ENCODE assay signal across 9 cellular contexts in the genomic region with DNA sequence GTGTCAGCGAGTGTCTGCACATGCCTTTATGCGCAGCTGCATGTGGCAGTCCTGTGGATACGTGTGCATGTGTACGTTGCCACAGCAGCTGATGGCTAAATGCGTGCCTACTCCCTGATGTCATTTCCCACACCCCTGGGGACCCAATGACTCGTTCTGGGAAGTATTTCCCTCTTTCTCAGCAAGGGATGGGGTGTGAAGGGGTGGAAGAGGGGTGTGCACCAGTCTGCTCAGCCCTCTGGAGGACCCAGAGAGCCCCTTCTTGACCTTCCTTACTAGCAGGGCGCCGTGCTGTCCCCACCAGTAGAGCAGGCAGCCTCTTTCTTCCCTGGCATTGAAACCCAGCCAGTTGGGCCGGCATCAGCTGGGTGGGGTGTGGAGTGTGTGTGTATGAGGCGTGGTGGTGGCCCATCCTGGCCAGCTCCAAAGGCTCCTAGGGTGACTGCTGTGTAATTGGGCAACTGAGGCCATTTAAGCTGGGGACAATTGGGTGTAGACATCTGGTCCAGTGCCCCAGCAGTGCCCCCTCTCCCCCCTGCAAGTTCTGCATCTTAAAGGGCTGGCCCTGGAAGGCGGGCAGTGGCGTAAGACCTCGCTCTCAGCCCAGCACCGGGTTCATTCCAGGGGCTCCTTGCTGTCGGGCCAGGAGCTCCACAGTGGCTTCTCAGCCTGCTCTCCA. TPM values are rescaled to one million over a fixed set of nuclear protein-coding genes. Genes with fewer than 3 reads are reported as not detected.
A peak's percentile ranks its signal among the peaks of the same experiment; 100 is the strongest.
DNase-seq lines count a peak whose midpoint lies in the region; ATAC-seq and TF ChIP-seq lines count a peak whose summit lies in the region.
"Had no signal": no experiment of that assay in that cellular context is flagged by ENCODE, and none has a peak within 500 bp of the region (broad histone marks: within the 10 kb centered on the region; RNA-seq: fewer than 3 reads in every experiment).

No MANE protein-coding gene starts in this region.

- H3K4me2 ChIP-seq in GM23248 (ENCODE audit: unreplicated experiment) = peak overlapping the region; percentile 72

- WGBS in GM23248 (ENCODE audit: low coverage in 1 of 2, low lambda C conversion rate in 2 of 2, missing lambda C conversion rate in 2 of 2), 2 experiments = 13 to 15% methylated on average over 15 of the region's 15 CpGs

- in situ Hi-C loops in GM23248 (cut with MboI) = no loop called here

- peaks cover 17% of the 10 kb centered on the region for H3K79me2 ChIP-seq in GM23248 (ENCODE audit: insufficient read depth)

- H3K36me3 ChIP-seq in GM23248 (ENCODE audit: low read depth) = no peaks in the 10 kb centered on the region

- peak; percentile 100 for DNase-seq in GM23248
- DNase-seq in glomerular endothelial cell (ENCODE audit: extremely low read depth, low read depth, low spot score) = peak; percentile 81
- peak; percentile 97 for DNase-seq in skeletal muscle cell (ENCODE audit: low read depth)
- DNase-seq in activated CD4-positive, alpha-beta T cell treated with anti-CD3 and anti-CD28 coated beads, Interleukin-2, amount 10 ng/mL, durations not matched to agents 7 days and 5 days = no peak
- DNase-seq in NCI-H510A (lab: John Stamatoyannopoulos, UW) = no peak
- DNase-seq: NCI-H82 had no signal

- H2AFZ ChIP-seq in GM23248 = no peak overlapping the region

- ATAC-seq in SK-N-SH treated with all-trans-retinoic acid at 6 μM for 48 hours = peak; percentile 86
- ATAC-seq in GM21717 (IDR thresholded peaks at IDR 0.05; ENCODE audit: unreplicated experiment) = no peak
- no peak for ATAC-seq in HG02884 (IDR thresholded peaks at IDR 0.05; ENCODE audit: unreplicated experiment)

- no peaks in the 10 kb centered on the region for H3K27me3 Mint-ChIP-seq in activated CD4-positive, alpha-beta T cell treated with anti-CD3 and anti-CD28 coated beads, Interleukin-2, amount 10 ng/mL, durations not matched to agents 7 days and 5 days

- no peak overlapping the region for H3K4me3 Mint-ChIP-seq in activated CD4-positive, alpha-beta T cell treated with anti-CD3 and anti-CD28 coated beads, Interleukin-2, amount 10 ng/mL, durations not matched to agents 7 days and 5 days

- H3K27ac ChIP-seq in GM23248 = peak overlapping the region; percentile 100

- H3K9me3 ChIP-seq in GM23248 (ENCODE audit: low read depth) = no peaks in the 10 kb centered on the region

- no peaks in the 10 kb centered on the region for H3K9me3 Mint-ChIP-seq in activated CD4-positive, alpha-beta T cell treated with anti-CD3 and anti-CD28 coated beads, Interleukin-2, amount 10 ng/mL, durations not matched to agents 7 days and 5 days

- H3K4me3 ChIP-seq in GM23248 = peak overlapping the region; percentile 18; the same call in 1 of the 2 replicates
- H3K4me3 ChIP-seq in skeletal muscle cell (ENCODE audit: low read depth, low read length) = no peak overlapping the region

- peaks cover 4% of the 10 kb centered on the region for H3K4me1 Mint-ChIP-seq in activated CD4-positive, alpha-beta T cell treated with anti-CD3 and anti-CD28 coated beads, Interleukin-2, amount 10 ng/mL, durations not matched to agents 7 days and 5 days

- CTCF ChIA-PET in activated CD4-positive, alpha-beta T cell treated with anti-CD3 and anti-CD28 coated beads, Interleukin-2, amount 10 ng/mL, durations not matched to agents 7 days and 5 days (lab: Charles Lee) = no interaction called here

- peak overlapping the region; percentile 96 for H3K9ac ChIP-seq in GM23248

- H3K27me3 ChIP-seq in GM23248 (replicated peaks; ENCODE audit: insufficient read depth) = no peaks in the 10 kb centered on the region

- POLR2A ChIA-PET in activated CD4-positive, alpha-beta T cell treated with anti-CD3 and anti-CD28 coated beads, Interleukin-2, amount 10 ng/mL, durations not matched to agents 7 days and 5 days (lab: Charles Lee) = no interaction called here

- H3F3A ChIP-seq in GM23248 (ENCODE audit: insufficient read depth) = peaks cover 28% of the 10 kb centered on the region

- no peaks in the 10 kb centered on the region for H3K9me2 ChIP-seq in GM23248 (ENCODE audit: insufficient read depth)

- no peaks in the 10 kb centered on the region for H4K20me1 ChIP-seq in GM23248 (ENCODE audit: insufficient read depth)

- H3K27ac Mint-ChIP-seq in activated CD4-positive, alpha-beta T cell treated with anti-CD3 and anti-CD28 coated beads, Interleukin-2, amount 10 ng/mL, durations not matched to agents 7 days and 5 days = no peak overlapping the region

- peaks cover 34% of the 10 kb centered on the region for H3K4me1 ChIP-seq in GM23248 (ENCODE audit: insufficient read depth)

- H3K36me3 Mint-ChIP-seq in activated CD4-positive, alpha-beta T cell treated with anti-CD3 and anti-CD28 coated beads, Interleukin-2, amount 10 ng/mL, durations not matched to agents 7 days and 5 days (ENCODE audit: low read depth) = no peaks in the 10 kb centered on the region

TF ChIP-seq in SK-N-SH treated with all-trans-retinoic acid at 6 μM for 48 hours, 23 proteins besides CTCF, POLR2A, EP300 and RAD21 (continues in another document):
- TF ChIP-seq, protein P1, sequence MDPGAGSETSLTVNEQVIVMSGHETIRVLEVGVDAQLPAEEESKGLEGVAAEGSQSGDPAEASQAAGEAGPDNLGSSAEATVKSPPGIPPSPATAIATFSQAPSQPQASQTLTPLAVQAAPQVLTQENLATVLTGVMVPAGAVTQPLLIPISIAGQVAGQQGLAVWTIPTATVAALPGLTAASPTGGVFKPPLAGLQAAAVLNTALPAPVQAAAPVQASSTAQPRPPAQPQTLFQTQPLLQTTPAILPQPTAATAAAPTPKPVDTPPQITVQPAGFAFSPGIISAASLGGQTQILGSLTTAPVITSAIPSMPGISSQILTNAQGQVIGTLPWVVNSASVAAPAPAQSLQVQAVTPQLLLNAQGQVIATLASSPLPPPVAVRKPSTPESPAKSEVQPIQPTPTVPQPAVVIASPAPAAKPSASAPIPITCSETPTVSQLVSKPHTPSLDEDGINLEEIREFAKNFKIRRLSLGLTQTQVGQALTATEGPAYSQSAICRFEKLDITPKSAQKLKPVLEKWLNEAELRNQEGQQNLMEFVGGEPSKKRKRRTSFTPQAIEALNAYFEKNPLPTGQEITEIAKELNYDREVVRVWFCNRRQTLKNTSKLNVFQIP (CRISPR knock-in tag; IDR thresholded peaks at IDR 0.05; ENCODE audit: borderline replicate concordance, low read depth) = no peak
- TF ChIP-seq RARB (CRISPR knock-in tag; IDR thresholded peaks at IDR 0.05) (no peak), TOX (CRISPR knock-in tag; IDR thresholded peaks at IDR 0.05; ENCODE audit: borderline replicate concordance) (no peak), ZFP30 (CRISPR knock-in tag; IDR thresholded peaks at IDR 0.05) (no peak), ISL1 (CRISPR knock-in tag; IDR thresholded peaks at IDR 0.05) (no peak), GLIS3 (CRISPR knock-in tag; IDR thresholded peaks at IDR 0.05) (no peak), ZC3H10 (CRISPR knock-in tag; IDR thresholded peaks at IDR 0.05) (no peak), ZFP3 (CRISPR knock-in tag; IDR thresholded peaks at IDR 0.05) (no peak), ZNF8 (CRISPR knock-in tag; IDR thresholded peaks at IDR 0.05) (no peak), CSDC2 (CRISPR knock-in tag; IDR thresholded peaks at IDR 0.05) (no peak), ZNF70 (CRISPR knock-in tag; IDR thresholded peaks at IDR 0.05) (no peak), BACH2 (CRISPR knock-in tag; IDR thresholded peaks at IDR 0.05; ENCODE audit: borderline replicate concordance) (no peak), SNAI2 (CRISPR knock-in tag; IDR thresholded peaks at IDR 0.05) (no peak), TCF4 (CRISPR knock-in tag; IDR thresholded peaks at IDR 0.05; ENCODE audit: borderline replicate concordance) (no peak), OSR1 (CRISPR knock-in tag; IDR thresholded peaks at IDR 0.05) (no peak)
- TF ChIP-seq, protein P2, sequence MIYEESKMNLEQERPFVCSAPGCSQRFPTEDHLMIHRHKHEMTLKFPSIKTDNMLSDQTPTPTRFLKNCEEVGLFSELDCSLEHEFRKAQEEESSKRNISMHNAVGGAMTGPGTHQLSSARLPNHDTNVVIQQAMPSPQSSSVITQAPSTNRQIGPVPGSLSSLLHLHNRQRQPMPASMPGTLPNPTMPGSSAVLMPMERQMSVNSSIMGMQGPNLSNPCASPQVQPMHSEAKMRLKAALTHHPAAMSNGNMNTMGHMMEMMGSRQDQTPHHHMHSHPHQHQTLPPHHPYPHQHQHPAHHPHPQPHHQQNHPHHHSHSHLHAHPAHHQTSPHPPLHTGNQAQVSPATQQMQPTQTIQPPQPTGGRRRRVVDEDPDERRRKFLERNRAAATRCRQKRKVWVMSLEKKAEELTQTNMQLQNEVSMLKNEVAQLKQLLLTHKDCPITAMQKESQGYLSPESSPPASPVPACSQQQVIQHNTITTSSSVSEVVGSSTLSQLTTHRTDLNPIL (CRISPR knock-in tag; IDR thresholded peaks at IDR 0.05; ENCODE audit: low read depth) = no peak

RNA-seq across cellular contexts. Expression of a gene that starts 19.2 kb away (rescaled TPM):
- 22.9 and 28.7 TPM in 2 replicates for total RNA-seq in GM23248 (2014; rRNA removed; shearing (Covaris generic))
- polyA plus RNA-seq in GM23248 (2016; fragmentation: Nextera tagmentation; extraction: Ambion mirVana) = 13.0 and 13.1 TPM in 2 replicates
- total RNA-seq in glomerular endothelial cell = 14.0 and 16.9 TPM in 2 replicates
- total RNA-seq in activated CD4-positive, alpha-beta T cell treated with anti-CD3 and anti-CD28 coated beads, Interleukin-2, amount 10 ng/mL, durations not matched to agents 7 days and 5 days = under 1 TPM; 0.60 to 0.79 TPM

RNA-seq across cellular contexts. Expression of a gene that starts 26.9 kb away (rescaled TPM):
- 138 and 154 TPM in 2 replicates for total RNA-seq in GM23248 (2014; rRNA removed; shearing (Covaris generic))
- polyA plus RNA-seq in GM23248 (2016; fragmentation: Nextera tagmentation; extraction: Ambion mirVana) = 103 and 105 TPM in 2 replicates
- 100 and 115 TPM in 2 replicates for total RNA-seq in glomerular endothelial cell
- total RNA-seq in activated CD4-positive, alpha-beta T cell treated with anti-CD3 and anti-CD28 coated beads, Interleukin-2, amount 10 ng/mL, durations not matched to agents 7 days and 5 days = 10 to 100 TPM; 79.1 to 81.4 TPM

RNA-seq across cellular contexts. Expression of a gene that starts 41.4 kb away (rescaled TPM):
- 31.9 and 33.5 TPM in 2 replicates for total RNA-seq in GM23248 (2014; rRNA removed; shearing (Covaris generic))
- 38.0 and 41.5 TPM in 2 replicates for polyA plus RNA-seq in GM23248 (2016; fragmentation: Nextera tagmentation; extraction: Ambion mirVana)
- total RNA-seq in glomerular endothelial cell = 15.9 and 22.7 TPM in 2 replicates
- 10 to 100 TPM; 41.9 to 44.1 TPM for total RNA-seq in activated CD4-positive, alpha-beta T cell treated with anti-CD3 and anti-CD28 coated beads, Interleukin-2, amount 10 ng/mL, durations not matched to agents 7 days and 5 days

RNA-seq across cellular contexts. Expression of a gene that starts 45.7 kb away (rescaled TPM):
- 25.8 and 27.6 TPM in 2 replicates for total RNA-seq in GM23248 (2014; rRNA removed; shearing (Covaris generic))
- polyA plus RNA-seq in GM23248 (2016; fragmentation: Nextera tagmentation; extraction: Ambion mirVana) = 5.3 and 5.6 TPM in 2 replicates
- 3.0 and 15.6 TPM in 2 replicates for total RNA-seq in glomerular endothelial cell
- total RNA-seq in activated CD4-positive, alpha-beta T cell treated with anti-CD3 and anti-CD28 coated beads, Interleukin-2, amount 10 ng/mL, durations not matched to agents 7 days and 5 days = not detected

Comparison
In these comparisons a context has a peak if more than half of its experiments do, and no peak if none do; other contexts are left out.
1. DNase-seq: peak in GM23248 (single experiment), glomerular endothelial cell (single experiment) and skeletal muscle cell (single experiment); none in activated CD4-positive, alpha-beta T cell treated with anti-CD3 and anti-CD28 coated beads, Interleukin-2, amount 10 ng/mL, durations not matched to agents 7 days and 5 days (single experiment) and NCI-H510A (single experiment).